Comparison of ENCODE assay signal across 18 cellular contexts in the genomic region with DNA sequence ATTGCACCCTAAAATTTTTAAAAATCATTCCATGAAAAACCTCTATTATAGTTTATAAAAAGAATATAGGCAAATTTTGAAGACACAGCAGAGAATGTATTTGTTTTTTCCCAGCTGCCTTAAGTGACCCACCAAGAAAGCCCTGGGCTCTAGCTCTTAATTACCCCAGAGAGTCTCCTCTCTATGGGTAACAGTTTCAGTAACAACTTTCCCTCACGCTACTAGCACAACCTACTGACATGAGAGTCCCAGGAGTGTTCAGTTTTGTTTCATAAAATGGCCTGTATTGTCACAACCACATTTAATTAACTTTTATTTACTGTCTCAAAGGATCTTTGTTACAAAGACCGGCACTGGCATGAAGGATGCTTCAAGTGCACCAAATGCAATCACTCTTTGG. TPM values are rescaled to one million over a fixed set of nuclear protein-coding genes. Genes with fewer than 3 reads are reported as not detected.
"Had no signal": no experiment of that assay in that cellular context is flagged by ENCODE, and none has a peak within 500 bp of the region (broad histone marks: within the 10 kb centered on the region; RNA-seq: fewer than 3 reads in every experiment).

No MANE protein-coding gene starts in this region.

- DNase-seq: activated CD4-positive, alpha-beta T cell treated with anti-CD3 and anti-CD28 coated beads, Interleukin-2, amount 50 U/mL, for 1 hour; activated CD8-positive, alpha-beta memory T cell treated with anti-CD3 and anti-CD28 coated beads for 24 hours; activated gamma-delta T cell treated with Interleukin-2 at 50 U/mL for 16 hours; amniotic stem cell; dorsolateral prefrontal cortex; erythroblast; gastrocnemius medialis; heart right ventricle; left colon; lower lobe of right lung; nephron progenitor cell; right cardiac atrium; upper lobe of right lung had no signal

- H3K9me3 ChIP-seq: gastrocnemius medialis, heart right ventricle, lower lobe of right lung, upper lobe of right lung had no signal

- H3K4me3 ChIP-seq: dorsolateral prefrontal cortex, gastrocnemius medialis, heart right ventricle, lower lobe of right lung, smooth muscle cell, upper lobe of right lung had no signal

- H3K4me1 Mint-ChIP-seq: nephron progenitor cell had no signal

- H3K27me3 Mint-ChIP-seq: progenitor cell of endocrine pancreas had no signal

- H3K36me3 ChIP-seq: gastrocnemius medialis, heart right ventricle, lower lobe of right lung, upper lobe of right lung had no signal

- H3K9me3 Mint-ChIP-seq: nephron progenitor cell; stimulated activated naive CD8-positive, alpha-beta T cell treated with anti-CD3 and anti-CD28 coated beads, Interleukin-15, Interleukin-2, amounts not matched to agents 100 ng/mL and 50 ng/mL, for 24 hours had no signal

- ATAC-seq: activated CD4-positive, CD25-positive, alpha-beta regulatory T cell treated with anti-CD3 and anti-CD28 coated beads, Interleukin-2, amount 50 U/mL, for 24 hours; gastrocnemius medialis; heart right ventricle; left colon; lower lobe of right lung; right cardiac atrium; upper lobe of right lung had no signal

- H3K4me3 Mint-ChIP-seq: activated naive CD8-positive, alpha-beta T cell; nephron progenitor cell had no signal

- H3K36me3 Mint-ChIP-seq: activated naive CD8-positive, alpha-beta T cell had no signal

- H3K4me1 ChIP-seq: heart right ventricle, lower lobe of right lung, upper lobe of right lung had no signal

- H3K27ac Mint-ChIP-seq: activated naive CD8-positive, alpha-beta T cell; nephron progenitor cell; progenitor cell of endocrine pancreas; stimulated activated naive CD8-positive, alpha-beta T cell treated with anti-CD3 and anti-CD28 coated beads, Interleukin-15, Interleukin-2, amounts not matched to agents 100 ng/mL and 50 ng/mL, for 24 hours had no signal

RNA-seq across cellular contexts. Expression of gene FHL5, which starts 41.5 kb away (rescaled TPM):
- total RNA-seq: progenitor cell of endocrine pancreas, smooth muscle cell had no signal
